ENCODE assay signal across 1 cellular context in genomic region chr9:108567571-108567970, GRCh38.
TF ChIP-seq lines count a peak whose summit lies in the region.

No MANE protein-coding gene starts in this region.

TF ChIP-seq in HCT116, 20 proteins besides CTCF, POLR2A, EP300 and RAD21 (continued from another document):
- TF ChIP-seq SIN3A (IDR thresholded peaks at IDR 0.05; ENCODE audit: low read depth): no peak
